In the genomic region with DNA sequence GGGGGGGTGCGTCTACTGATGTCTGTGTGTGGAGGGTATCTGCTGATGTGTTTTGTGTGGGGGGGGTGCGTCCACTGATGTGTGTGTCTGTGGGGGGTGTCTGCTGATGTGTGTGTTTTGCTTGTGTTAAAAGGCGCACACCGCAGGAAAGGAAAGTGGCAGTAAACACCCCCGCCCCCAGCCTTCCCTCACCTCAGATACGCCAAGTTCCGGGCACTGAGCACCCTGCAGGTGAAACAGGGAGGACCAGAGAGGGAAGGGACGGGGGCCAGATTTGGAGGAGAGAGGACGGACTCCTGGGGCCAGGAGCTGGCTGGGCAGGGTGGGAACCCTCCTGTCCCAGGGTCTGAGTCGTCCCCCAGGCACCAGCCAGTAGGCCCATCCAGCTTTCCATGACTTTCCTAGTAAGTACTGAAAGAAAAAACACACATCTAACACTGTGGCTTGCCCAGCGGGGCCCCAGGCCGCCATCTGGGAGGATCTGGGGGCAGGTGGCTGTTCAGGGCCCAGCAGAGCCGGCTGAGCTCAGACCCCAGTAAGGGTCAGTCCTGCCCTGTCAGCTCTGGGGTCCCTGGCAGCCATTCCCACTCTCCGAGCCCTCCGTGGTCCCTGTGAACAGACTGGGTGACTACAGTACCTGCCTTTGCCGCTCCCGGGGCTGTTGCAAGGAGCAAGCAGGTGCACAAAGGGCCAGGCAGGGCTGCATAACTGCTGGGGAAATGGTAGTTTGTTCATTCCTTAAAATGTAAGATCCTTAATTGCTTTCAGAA, we compare ENCODE assay signal across 8 cellular contexts.
DNase-seq lines count a peak whose midpoint lies in the region; ATAC-seq and TF ChIP-seq lines count a peak whose summit lies in the region.

No MANE protein-coding gene starts in this region.

- intact Hi-C loops in right cardiac atrium (cut with DNase I) (no loop called here), left ventricle myocardium inferior (cut with micrococcal nuclease) (loop anchor here (10.0 kb wide), 1 partner anchor 122 kb away; no protein-coding TSS in a partner anchor)
- intact Hi-C loops in naive thymus-derived CD4-positive, alpha-beta T cell (cut with micrococcal nuclease): loop anchor here (1.0 to 10.0 kb wide), 15 partner anchors 15 to 585 kb away; a partner anchor contains a TSS

- H3K27ac ChIP-seq in right cardiac atrium (ENCODE audit: low read length) (no peak overlapping the region), left ventricle myocardium inferior (replicated peaks) (no peak overlapping the region)
- H3K27ac ChIP-seq in naive thymus-derived CD4-positive, alpha-beta T cell (ENCODE audit: low read depth, low read length): peak overlapping the region; percentile 93

- H3K4me1 ChIP-seq in right cardiac atrium (ENCODE audit: control insufficient read depth, insufficient read depth, low read length) (no peaks in the 10 kb centered on the region), left ventricle myocardium inferior (peaks cover 28% of the 10 kb centered on the region)
- H3K4me1 ChIP-seq in naive thymus-derived CD4-positive, alpha-beta T cell (ENCODE audit: control insufficient read depth in 2 of 2, insufficient read depth in 2 of 2, low read length in 2 of 2): peaks cover 42 to 78% of the 10 kb centered on the region in 2 donors

- peaks cover under 1% of the 10 kb centered on the region for H3K36me3 ChIP-seq in left ventricle myocardium inferior
- H3K36me3 ChIP-seq in naive thymus-derived CD4-positive, alpha-beta T cell (ENCODE audit: control insufficient read depth in 2 of 3, insufficient read depth in 3 of 3, low read length in 3 of 3): peaks cover 0 to 4% (median 3%) of the 10 kb centered on the region in 3 experiments

- POLR2A ChIA-PET in naive thymus-derived CD4-positive, alpha-beta T cell (lab: Charles Lee): interaction anchor here (0.7 to 2.8 kb wide), 12 partner anchors 13 to 158 kb away, joined by 3 to 62 read pairs (median 5); a partner anchor contains a TSS

- H3K9me3 ChIP-seq in right cardiac atrium (ENCODE audit: control insufficient read depth, low read length): no peaks in the 10 kb centered on the region
- H3K9me3 ChIP-seq in left ventricle myocardium inferior (replicated peaks): no peaks in the 10 kb centered on the region
- no peaks in the 10 kb centered on the region for H3K9me3 ChIP-seq in naive thymus-derived CD4-positive, alpha-beta T cell (ENCODE audit: control insufficient read depth in 2 of 3, low read length in 3 of 3)

- ATAC-seq in right cardiac atrium (no peak), HG03159 (IDR thresholded peaks at IDR 0.05; ENCODE audit: unreplicated experiment) (no peak), HG03039 (IDR thresholded peaks at IDR 0.05; ENCODE audit: unreplicated experiment) (no peak)
- ATAC-seq in naive thymus-derived CD4-positive, alpha-beta T cell: peak; percentile 30

- 94% methylated on average over 17 of the region's 17 CpGs for WGBS in right cardiac atrium

- H3K27me3 ChIP-seq in right cardiac atrium (ENCODE audit: control insufficient read depth, insufficient read depth) (no peaks in the 10 kb centered on the region), left ventricle myocardium inferior (ENCODE audit: low read depth) (no peaks in the 10 kb centered on the region)
- H3K27me3 ChIP-seq in naive thymus-derived CD4-positive, alpha-beta T cell (ENCODE audit: control insufficient read depth in 2 of 2, insufficient read depth in 2 of 2, low read length in 2 of 2): no peaks in the 10 kb centered on the region

- H3K27me3 Mint-ChIP-seq in naive thymus-derived CD4-positive, alpha-beta T cell: no peaks in the 10 kb centered on the region

- H3K27ac Mint-ChIP-seq in naive thymus-derived CD4-positive, alpha-beta T cell: peak overlapping the region; percentile 88 to 100 (median 98)

- CTCF ChIA-PET in naive thymus-derived CD4-positive, alpha-beta T cell (lab: Charles Lee): interaction anchor here (0.6 to 2.7 kb wide), 9 partner anchors 15 to 202 kb away, joined by 3 to 17 read pairs (median 4); no protein-coding TSS in a partner anchor

- TF ChIP-seq CTCF in left ventricle myocardium inferior (IDR thresholded peaks at IDR 0.05; ENCODE audit: borderline replicate concordance): no peak

- H3K4me1 Mint-ChIP-seq in naive thymus-derived CD4-positive, alpha-beta T cell: peaks cover 55 to 95% (median 77%) of the 10 kb centered on the region in 7 donors

- peaks cover 0 to 5% (median 4%) of the 10 kb centered on the region in 5 donors for H3K36me3 Mint-ChIP-seq in naive thymus-derived CD4-positive, alpha-beta T cell

- peak in 2 of 3 donors; percentile 47 to 57 for DNase-seq in right cardiac atrium
- no peak for DNase-seq in left ventricle myocardium inferior
- peak; percentile 64 for DNase-seq in activated CD8-positive, alpha-beta memory T cell treated with anti-CD3 and anti-CD28 coated beads, Interleukin-2, amount 50 U/mL, for 4 hours
- peak in 8 of 9 donors; percentile 65 to 90 (median 74) for DNase-seq in naive thymus-derived CD4-positive, alpha-beta T cell
- DNase-seq in NCI-H446 treated with DMSO at 0.1 percent for 48 hours (lab: John Stamatoyannopoulos, UW): no peak
- no peak for DNase-seq in epidermal melanocyte (ENCODE audit: insufficient read length, low spot score)

- no peak overlapping the region for H3K4me3 ChIP-seq in right cardiac atrium (ENCODE audit: low read length)
- no peak overlapping the region for H3K4me3 ChIP-seq in left ventricle myocardium inferior
- peak overlapping the region; percentile 56 for H3K4me3 ChIP-seq in naive thymus-derived CD4-positive, alpha-beta T cell (ENCODE audit: low read length)

- peak overlapping the region; percentile 83 to 93 (median 90) for H3K4me3 Mint-ChIP-seq in naive thymus-derived CD4-positive, alpha-beta T cell

- peaks cover 0 to 3% (median 0%) of the 10 kb centered on the region in 11 donors for H3K9me3 Mint-ChIP-seq in naive thymus-derived CD4-positive, alpha-beta T cell

Comparison
In these comparisons a context has a peak if more than half of its experiments do, and no peak if none do; other contexts are left out.
1. DNase-seq: peak in right cardiac atrium (2 of 3), activated CD8-positive, alpha-beta memory T cell treated with anti-CD3 and anti-CD28 coated beads, Interleukin-2, amount 50 U/mL, for 4 hours (single experiment) and naive thymus-derived CD4-positive, alpha-beta T cell (8 of 9); none in left ventricle myocardium inferior (single experiment), NCI-H446 treated with DMSO at 0.1 percent for 48 hours (single experiment) and epidermal melanocyte (single experiment).
2. intact Hi-C loops: an anchor here in left ventricle myocardium inferior (10.0 kb wide) and naive thymus-derived CD4-positive, alpha-beta T cell (1.0 to 10.0 kb wide); none called in right cardiac atrium.